Comparison of ENCODE assay signal across 10 cellular contexts in the genomic region with DNA sequence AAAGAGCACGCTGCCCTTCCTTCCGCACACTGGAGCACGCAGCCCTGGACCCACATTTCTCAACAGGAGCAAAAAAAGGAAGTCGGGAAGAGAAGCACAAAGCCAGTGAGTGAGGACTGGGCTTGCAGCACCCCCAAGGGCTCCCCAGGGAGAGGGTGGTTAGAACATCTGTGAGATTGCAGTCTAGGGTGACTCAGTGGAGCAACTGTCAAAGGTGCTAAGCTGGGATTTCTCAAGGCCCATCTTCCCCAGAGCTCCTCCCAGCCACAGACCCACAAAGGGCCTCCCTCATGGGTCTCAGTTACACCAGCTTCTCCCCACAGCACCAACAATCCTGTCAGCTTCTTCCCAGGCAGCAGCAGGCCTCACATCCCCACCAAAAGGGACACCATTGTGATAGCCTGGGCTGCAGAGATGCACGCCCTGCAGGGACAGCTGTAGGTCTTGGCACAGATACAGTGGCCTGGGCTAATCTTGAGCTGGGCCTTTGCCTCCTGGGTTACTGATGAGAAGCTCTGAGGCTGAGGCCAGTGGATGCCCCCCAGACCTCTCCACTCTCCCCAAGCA. TPM values are rescaled to one million over a fixed set of nuclear protein-coding genes. Genes with fewer than 3 reads are reported as not detected.
DNase-seq lines count a peak whose midpoint lies in the region; ATAC-seq and FAIRE-seq lines count a peak whose summit lies in the region.
"Had no signal": no experiment of that assay in that cellular context is flagged by ENCODE, and none has a peak within 500 bp of the region (broad histone marks: within the 10 kb centered on the region; RNA-seq: fewer than 3 reads in every experiment).

No MANE protein-coding gene starts in this region.

- H3K36me3 Mint-ChIP-seq in activated naive CD8-positive, alpha-beta T cell treated with anti-CD3 and anti-CD28 coated beads for 36 hours, result no peaks in the 10 kb centered on the region

- H3K27ac Mint-ChIP-seq in activated naive CD8-positive, alpha-beta T cell treated with anti-CD3 and anti-CD28 coated beads for 36 hours, result no peak overlapping the region

- DNase-seq in SHP77 treated with DMSO at 0.1 percent for 48 hours (lab: John Stamatoyannopoulos, UW), result peak; percentile 31
- DNase-seq in globus pallidus (ENCODE audit: low spot score), result peak; percentile 64
- peak; percentile 95 for DNase-seq in skeletal muscle cell (ENCODE audit: low read depth)
- no peak for DNase-seq in HTR-8/SVneo (ENCODE audit: insufficient read length, low spot score)
- DNase-seq in activated T-cell treated with anti-CD3 and anti-CD28 coated beads for 4 hours, result no peak
- no peak for DNase-seq in activated naive CD8-positive, alpha-beta T cell treated with anti-CD3 and anti-CD28 coated beads for 36 hours
- DNase-seq in HK-2 (ENCODE audit: unreplicated experiment), result no peak
- DNase-seq: activated gamma-delta T cell; stimulated activated CD4-positive, alpha-beta T cell treated with anti-CD3 and anti-CD28 coated beads, Interleukin-2, amount 100 ng/mL, for 48 hours had no signal

- no peak for FAIRE-seq in HTR-8/SVneo (lab: Jason Lieb, UNC)

- peak; percentile 52 for ATAC-seq in GM21360 (IDR thresholded peaks at IDR 0.05; ENCODE audit: unreplicated experiment)

- no peaks in the 10 kb centered on the region for H3K9me3 Mint-ChIP-seq in activated naive CD8-positive, alpha-beta T cell treated with anti-CD3 and anti-CD28 coated beads for 36 hours

- H3K4me3 Mint-ChIP-seq in activated naive CD8-positive, alpha-beta T cell treated with anti-CD3 and anti-CD28 coated beads for 36 hours, result no peak overlapping the region

- H3K27me3 Mint-ChIP-seq in activated naive CD8-positive, alpha-beta T cell treated with anti-CD3 and anti-CD28 coated beads for 36 hours, result no peaks in the 10 kb centered on the region

- no peaks in the 10 kb centered on the region for H3K4me1 Mint-ChIP-seq in activated naive CD8-positive, alpha-beta T cell treated with anti-CD3 and anti-CD28 coated beads for 36 hours

- H3K4me3 ChIP-seq in skeletal muscle cell (ENCODE audit: low read depth, low read length), result no peak overlapping the region

RNA-seq across cellular contexts. Expression of gene CD93, which starts 39.6 kb away (rescaled TPM):
- total RNA-seq in activated naive CD8-positive, alpha-beta T cell treated with anti-CD3 and anti-CD28 coated beads for 36 hours, result under 1 TPM; 0.04 to 0.08 TPM

Comparison
In these comparisons a context has a peak if more than half of its experiments do, and no peak if none do; other contexts are left out.
1. DNase-seq: peak in SHP77 treated with DMSO at 0.1 percent for 48 hours (single experiment), globus pallidus (single experiment) and skeletal muscle cell (single experiment); none in HTR-8/SVneo (single experiment), activated T-cell treated with anti-CD3 and anti-CD28 coated beads for 4 hours (single experiment), activated naive CD8-positive, alpha-beta T cell treated with anti-CD3 and anti-CD28 coated beads for 36 hours (single experiment) and HK-2 (single experiment).